8 cellular contexts compared by ENCODE assay signal in genomic region chr13:51286135-51287002, GRCh38.
DNase-seq lines count a peak whose midpoint lies in the region; ATAC-seq and TF ChIP-seq lines count a peak whose summit lies in the region.

No MANE protein-coding gene starts in this region.

- ATAC-seq in HG02571 (IDR thresholded peaks at IDR 0.05; ENCODE audit: unreplicated experiment) (peak; percentile 59), GM18517 (IDR thresholded peaks at IDR 0.05; ENCODE audit: unreplicated experiment) (no peak)
- ATAC-seq in activated CD4-positive, CD25-positive, alpha-beta regulatory T cell treated with anti-CD3 and anti-CD28 coated beads, Interleukin-2, amount 50 U/mL, for 24 hours, result peak; percentile 65 to 80

- no peak overlapping the region for H3K4me3 ChIP-seq in cardiac fibroblast (replicated peaks in 1 of 2; ENCODE audit: low read depth in 2 of 2, low read length in 2 of 2)

- DNase-seq in ELR (ENCODE audit: low read depth) (peak; percentile 70), NCI-H2196 (lab: John Stamatoyannopoulos, UW; ENCODE audit: unreplicated experiment) (peak; percentile 65), cardiac fibroblast (ENCODE audit: low read depth in 2 of 2) (peak; percentile 77 to 80), kidney glomerular epithelial cell (lab: John Stamatoyannopoulos, UW) (peak; percentile 79)
- peak; percentile 81 to 84 for DNase-seq in stimulated activated CD4-positive, alpha-beta T cell treated with anti-CD3 and anti-CD28 coated beads, Interleukin-2, amount 100 ng/mL, for 24 hours

- TF ChIP-seq CTCF in cardiac fibroblast (IDR thresholded peaks at IDR 0.05; ENCODE audit: low read depth, low read length), result peak; percentile 97
